In genomic region chr9:130424781-130425310, GRCh38 we compare ENCODE assay signal across 24 cellular contexts.
"Had no signal": no experiment of that assay in that cellular context is flagged by ENCODE, and none has a peak within 500 bp of the region (broad histone marks: within the 10 kb centered on the region; RNA-seq: fewer than 3 reads in every experiment).

No MANE protein-coding gene starts in this region.

- DNase-seq: activated CD4-positive, alpha-beta T cell treated with anti-CD3 and anti-CD28 coated beads for 36 hours; activated CD4-positive, alpha-beta T cell treated with anti-CD3 and anti-CD28 coated beads, Interleukin-2, amount 50 U/mL, for 4 hours; activated CD8-positive, alpha-beta memory T cell treated with anti-CD3 and anti-CD28 coated beads, Interleukin-2, amount 50 U/mL, for 48 hours; activated CD8-positive, alpha-beta T cell treated with anti-CD3 and anti-CD28 coated beads, Interleukin-2, amount 10 ng/mL, durations not matched to agents 7 days and 5 days; activated naive CD4-positive, alpha-beta T cell treated with anti-CD3 and anti-CD28 coated beads, Interleukin-2, amount 50 U/mL, for 16 hours; activated naive CD8-positive, alpha-beta T cell treated with anti-CD3 and anti-CD28 coated beads, Interleukin-2, amount 10 ng/mL, durations not matched to agents 7 days and 5 days; activated T-cell treated with anti-CD3 and anti-CD28 coated beads, Interleukin-2, amount 50 U/mL, for 1 hour; adrenal gland; anterior cingulate cortex; cerebellar nuclear complex; NCI-H1092; NCI-H1417; NCI-H2029 treated with DMSO at 0.1 percent for 48 hours; NCI-H345; NCI-H510A treated with DMSO at 0.1 percent for 48 hours; NCI-H69; NK-92 treated with Interleukin-12 subunit alpha and Interleukin-12 subunit beta, amount 100 ng/mL, for 24 hours; OCI-M1; Peyer's patch; SIG-M5; T-helper 2 cell; T1000; WERI-Rb-1 had no signal

- H3K9ac ChIP-seq: KMS-11 had no signal

- H3K27me3 Mint-ChIP-seq: activated CD4-positive, alpha-beta T cell treated with anti-CD3 and anti-CD28 coated beads for 36 hours had no signal

- H3K9me3 Mint-ChIP-seq: activated naive CD8-positive, alpha-beta T cell treated with anti-CD3 and anti-CD28 coated beads, Interleukin-2, amount 10 ng/mL, durations not matched to agents 7 days and 5 days had no signal

- H3K27ac ChIP-seq: adrenal gland, KMS-11, WERI-Rb-1 had no signal

- H3K4me1 ChIP-seq: adrenal gland had no signal

- H3K9me3 ChIP-seq: adrenal gland, Peyer's patch had no signal

- H3K4me3 Mint-ChIP-seq: activated CD4-positive, alpha-beta T cell treated with anti-CD3 and anti-CD28 coated beads for 36 hours; activated CD8-positive, alpha-beta T cell treated with anti-CD3 and anti-CD28 coated beads, Interleukin-2, amount 10 ng/mL, durations not matched to agents 7 days and 5 days; activated naive CD8-positive, alpha-beta T cell treated with anti-CD3 and anti-CD28 coated beads, Interleukin-2, amount 10 ng/mL, durations not matched to agents 7 days and 5 days had no signal

- H3K36me3 Mint-ChIP-seq: activated naive CD8-positive, alpha-beta T cell treated with anti-CD3 and anti-CD28 coated beads, Interleukin-2, amount 10 ng/mL, durations not matched to agents 7 days and 5 days had no signal

- H3K4me2 ChIP-seq: KMS-11 had no signal

- H3K27me3 ChIP-seq: adrenal gland, Peyer's patch had no signal

- H3K4me3 ChIP-seq: adrenal gland, Peyer's patch had no signal

- ATAC-seq: activated CD4-positive, alpha-beta T cell treated with anti-CD3 and anti-CD28 coated beads for 36 hours; activated CD8-positive, alpha-beta T cell treated with anti-CD3 and anti-CD28 coated beads, Interleukin-2, amount 10 ng/mL, durations not matched to agents 7 days and 5 days had no signal

- H3K27ac Mint-ChIP-seq: activated CD4-positive, alpha-beta T cell treated with anti-CD3 and anti-CD28 coated beads for 36 hours; activated CD8-positive, alpha-beta T cell treated with anti-CD3 and anti-CD28 coated beads, Interleukin-2, amount 10 ng/mL, durations not matched to agents 7 days and 5 days; activated naive CD8-positive, alpha-beta T cell treated with anti-CD3 and anti-CD28 coated beads, Interleukin-2, amount 10 ng/mL, durations not matched to agents 7 days and 5 days had no signal

- H3K36me3 ChIP-seq: adrenal gland, WERI-Rb-1 had no signal

- H3K4me1 Mint-ChIP-seq: activated CD4-positive, alpha-beta T cell treated with anti-CD3 and anti-CD28 coated beads for 36 hours; activated naive CD8-positive, alpha-beta T cell treated with anti-CD3 and anti-CD28 coated beads, Interleukin-2, amount 10 ng/mL, durations not matched to agents 7 days and 5 days had no signal
